ENCODE assay signal across 8 cellular contexts in genomic region chr21:46639489-46640386, GRCh38. TPM values are rescaled to one million over a fixed set of nuclear protein-coding genes. Genes with fewer than 3 reads are reported as not detected.
DNase-seq lines count a peak whose midpoint lies in the region; ATAC-seq and TF ChIP-seq lines count a peak whose summit lies in the region.

No MANE protein-coding gene starts in this region.

- H3K4me3 ChIP-seq in SU-DHL-6 (ENCODE audit: insufficient read depth, low read length, poor library complexity, severe bottlenecking) (no peak overlapping the region), fibroblast of pulmonary artery (replicated peaks; ENCODE audit: low read depth, low read length) (no peak overlapping the region), prostate gland (no peak overlapping the region), mucosa of descending colon (no peak overlapping the region)

- 0 out of 2 replicates have a peak, but pooled peaks cover 2% of the 10 kb centered on the region for H4K20me1 ChIP-seq in SU-DHL-6 (ENCODE audit: low read depth, low read length)

- 75% methylated on average over 8 of the region's 8 CpGs for WGBS in prostate gland

- intact Hi-C loops in prostate gland (cut with DNase I), result no loop called here
- intact Hi-C loops in mucosa of descending colon (cut with DNase I, micrococcal nuclease), result no loop called here

- ATAC-seq in mucosa of descending colon (no peak), GM18868 (IDR thresholded peaks at IDR 0.05; ENCODE audit: unreplicated experiment) (no peak), GM18861 (IDR thresholded peaks at IDR 0.05; ENCODE audit: unreplicated experiment) (no peak)

- H3K27me3 ChIP-seq in SU-DHL-6 (ENCODE audit: low read length), result no peaks in the 10 kb centered on the region
- no peaks in the 10 kb centered on the region for H3K27me3 ChIP-seq in prostate gland (replicated peaks; ENCODE audit: insufficient read depth)

- no peaks in the 10 kb centered on the region for H3K9me2 ChIP-seq in SU-DHL-6 (replicated peaks; ENCODE audit: insufficient read depth, low read length)

- peak; percentile 53 for TF ChIP-seq CTCF in 22Rv1 (IDR thresholded peaks at IDR 0.05)
- TF ChIP-seq CTCF in SU-DHL-6 (IDR thresholded peaks at IDR 0.05; ENCODE audit: insufficient read depth, low read length, poor library complexity, severe bottlenecking), result no peak
- peak; percentile 52 for TF ChIP-seq CTCF in fibroblast of pulmonary artery (IDR thresholded peaks at IDR 0.05; ENCODE audit: low read length, missing control alignments)
- TF ChIP-seq CTCF in prostate gland (IDR thresholded peaks at IDR 0.05), result peak in 2 of 4 experiments; percentile 37 to 57
- TF ChIP-seq CTCF in mucosa of descending colon (IDR thresholded peaks at IDR 0.05), result no peak

- H2AFZ ChIP-seq in SU-DHL-6 (ENCODE audit: low read depth, low read length, severe bottlenecking), result no peak overlapping the region

- H3K9ac ChIP-seq in SU-DHL-6 (ENCODE audit: low read length), result no peak overlapping the region

- H3K9me3 ChIP-seq in SU-DHL-6 (ENCODE audit: insufficient read depth, low read length) (no peaks in the 10 kb centered on the region), prostate gland (no peaks in the 10 kb centered on the region), mucosa of descending colon (no peaks in the 10 kb centered on the region)

- TF ChIP-seq POLR2A in prostate gland (IDR thresholded peaks at IDR 0.05), result no peak

- H3F3A ChIP-seq in SU-DHL-6 (ENCODE audit: insufficient read depth), result peaks cover 18% of the 10 kb centered on the region

- peak; percentile 56 for DNase-seq in ELR (ENCODE audit: low read depth)
- DNase-seq in fibroblast of pulmonary artery (ENCODE audit: low read depth), result peak; percentile 50
- no peak for DNase-seq in prostate gland (ENCODE audit: low spot score)
- no peak for DNase-seq in mucosa of descending colon

- H3K36me3 ChIP-seq in SU-DHL-6 (ENCODE audit: low read length) (peaks cover 6% of the 10 kb centered on the region; the same call in 1 of the 2 replicates), prostate gland (no peaks in the 10 kb centered on the region), mucosa of descending colon (ENCODE audit: low read depth) (no peaks in the 10 kb centered on the region)

- peak overlapping the region; percentile 3 for H3K4me2 ChIP-seq in SU-DHL-6 (ENCODE audit: low read depth, low read length, poor library complexity, severe bottlenecking)

- peaks cover 4% of the 10 kb centered on the region; the same call in 1 of the 2 replicates for H3K79me2 ChIP-seq in SU-DHL-6 (ENCODE audit: insufficient read depth, low read length)

- H3K27ac ChIP-seq in 22Rv1 (no peak overlapping the region), SU-DHL-6 (ENCODE audit: low read depth, low read length) (no peak overlapping the region), prostate gland (no peak overlapping the region)

- H3K4me1 ChIP-seq in prostate gland (replicated peaks), result peaks cover 4% of the 10 kb centered on the region
- peaks cover 8% of the 10 kb centered on the region for H3K4me1 ChIP-seq in mucosa of descending colon (ENCODE audit: low read depth)

RNA-seq across cellular contexts. Expression of gene PRMT2, which starts 4.3 kb away (rescaled TPM):
- total RNA-seq in prostate gland, result 100 to 1,000 TPM in 1 of 2 donors, 10 to 100 TPM in 1; 77.9 to 108 TPM
- 100 to 1,000 TPM in 1 of 3 donors, 10 to 100 TPM in 2; 62.7 to 122 (median 71.1) TPM for total RNA-seq in mucosa of descending colon

RNA-seq across cellular contexts. Expression of gene S100B, which starts 34.9 kb away (rescaled TPM):
- total RNA-seq in prostate gland (1 to 10 TPM in 1 of 2 donors, under 1 TPM in 1; 0.91 to 3.2 TPM), mucosa of descending colon (10 to 100 TPM in 1 of 3 donors, 1 to 10 TPM in 2; 2.2 to 42.2 (median 6.4) TPM)

Comparison
In these comparisons a context has a peak if more than half of its experiments do, and no peak if none do; other contexts are left out.
1. CTCF ChIP-seq: peak in 22Rv1 (single experiment) and fibroblast of pulmonary artery (single experiment); none in SU-DHL-6 (single experiment) and mucosa of descending colon (single experiment).
2. DNase-seq: peak in ELR (single experiment) and fibroblast of pulmonary artery (single experiment); none in prostate gland (single experiment) and mucosa of descending colon (0 of 3).